13 cellular contexts compared by ENCODE assay signal in genomic region chr10:125707852-125708468, GRCh38. TPM values are rescaled to one million over a fixed set of nuclear protein-coding genes. Genes with fewer than 3 reads are reported as not detected.
DNase-seq lines count a peak whose midpoint lies in the region; ATAC-seq and TF ChIP-seq lines count a peak whose summit lies in the region.
"Had no signal": no experiment of that assay in that cellular context is flagged by ENCODE, and none has a peak within 500 bp of the region (broad histone marks: within the 10 kb centered on the region; RNA-seq: fewer than 3 reads in every experiment).

No MANE protein-coding gene starts in this region.

- no peaks in the 10 kb centered on the region for H3K36me3 ChIP-seq in BE2C
- H3K36me3 ChIP-seq: breast epithelium had no signal

- ATAC-seq in GM18511 (IDR thresholded peaks at IDR 0.05; ENCODE audit: unreplicated experiment) (peak; percentile 84), GM19397 (IDR thresholded peaks at IDR 0.05; ENCODE audit: unreplicated experiment) (no peak)
- ATAC-seq: activated CD4-positive, alpha-beta T cell treated with anti-CD3 and anti-CD28 coated beads for 36 hours; left ventricle myocardium superior had no signal

- intact Hi-C loops in CD14-positive monocyte (cut with micrococcal nuclease): no loop called here

- H3K9me3 ChIP-seq in BE2C: no peaks in the 10 kb centered on the region
- H3K9me3 ChIP-seq: breast epithelium had no signal

- H3K36me3 Mint-ChIP-seq in HFFc6 (ENCODE audit: low read depth) (no peaks in the 10 kb centered on the region), mesothelial cell of epicardium (peaks cover 3% of the 10 kb centered on the region), CD14-positive monocyte (no peaks in the 10 kb centered on the region)

- H3K4me3 ChIP-seq in BE2C (ENCODE audit: low read depth, low read length): no peak overlapping the region
- H3K4me3 ChIP-seq: breast epithelium had no signal

- peaks cover 1% of the 10 kb centered on the region for H3K27me3 Mint-ChIP-seq in HFFc6 (ENCODE audit: insufficient read depth)
- no peaks in the 10 kb centered on the region for H3K27me3 Mint-ChIP-seq in mesothelial cell of epicardium (ENCODE audit: low read depth)
- peaks cover 2 to 6% (median 3%) of the 10 kb centered on the region in 3 donors for H3K27me3 Mint-ChIP-seq in CD14-positive monocyte (ENCODE audit: low read depth in 3 of 3)
- H3K27me3 Mint-ChIP-seq: activated CD4-positive, alpha-beta T cell treated with anti-CD3 and anti-CD28 coated beads for 36 hours had no signal

- H3K4me1 Mint-ChIP-seq in HFFc6 (ENCODE audit: low read depth) (peaks cover 23% of the 10 kb centered on the region), mesothelial cell of epicardium (peaks cover 36% of the 10 kb centered on the region), CD14-positive monocyte (no peaks in the 10 kb centered on the region)
- H3K4me1 Mint-ChIP-seq: activated CD4-positive, alpha-beta T cell treated with anti-CD3 and anti-CD28 coated beads for 36 hours had no signal

- no peaks in the 10 kb centered on the region for H3K27me3 ChIP-seq in BE2C
- H3K27me3 ChIP-seq: breast epithelium had no signal

- TF ChIP-seq CTCF in HFFc6 (IDR thresholded peaks at IDR 0.05) (no peak), mesothelial cell of epicardium (IDR thresholded peaks at IDR 0.05; ENCODE audit: unreplicated experiment) (no peak), CD14-positive monocyte (IDR thresholded peaks at IDR 0.05) (no peak), BE2C (IDR thresholded peaks at IDR 0.05; ENCODE audit: low read depth, low read length) (no peak)

- H3K4me3 Mint-ChIP-seq in HFFc6 (no peak overlapping the region), mesothelial cell of epicardium (no peak overlapping the region), CD14-positive monocyte (no peak overlapping the region)
- H3K4me3 Mint-ChIP-seq: activated CD4-positive, alpha-beta T cell treated with anti-CD3 and anti-CD28 coated beads for 36 hours had no signal

- H3K4me1 ChIP-seq in BE2C: no peaks in the 10 kb centered on the region
- H3K4me1 ChIP-seq: breast epithelium had no signal

- no peak overlapping the region for H3K27ac Mint-ChIP-seq in HFFc6
- H3K27ac Mint-ChIP-seq in mesothelial cell of epicardium: peak overlapping the region; percentile 77
- no peak overlapping the region for H3K27ac Mint-ChIP-seq in CD14-positive monocyte
- H3K27ac Mint-ChIP-seq: activated CD4-positive, alpha-beta T cell treated with anti-CD3 and anti-CD28 coated beads for 36 hours had no signal

- DNase-seq in HFFc6: peak; percentile 60
- peak; percentile 50 for DNase-seq in SW480 (ENCODE audit: low spot score)
- no peak for DNase-seq in mesothelial cell of epicardium (ENCODE audit: low spot score in 2 of 2, unreplicated experiment in 2 of 2)
- no peak for DNase-seq in CD14-positive monocyte (ENCODE audit: low spot score)
- DNase-seq in BE2C: no peak
- DNase-seq in activated CD4-positive, CD25-positive, alpha-beta regulatory T cell (lab: John Stamatoyannopoulos, UW): no peak
- DNase-seq: activated CD4-positive, alpha-beta T cell treated with anti-CD3 and anti-CD28 coated beads for 36 hours; left ventricle myocardium superior; NCI-H748 treated with DMSO at 0.1 percent for 48 hours had no signal

- H3K9me3 Mint-ChIP-seq in HFFc6 (no peaks in the 10 kb centered on the region), mesothelial cell of epicardium (no peaks in the 10 kb centered on the region), CD14-positive monocyte (peaks cover 5 to 20% (median 10%) of the 10 kb centered on the region in 7 donors)

RNA-seq across cellular contexts. Expression of gene EDRF1, which starts 11.5 kb away (rescaled TPM):
- 10 to 100 TPM; 19.0 to 21.9 (median 20.2) TPM for total RNA-seq in HFFc6 (2021; fragmentation: NEBNext Ultra II Directional; extraction: Animal tissue kit (Norgen Biotek cat#: 25700))
- 45.9 to 49.7 TPM (median 48.0 TPM) in 3 replicates for total RNA-seq in mesothelial cell of epicardium
- polyA plus RNA-seq in CD14-positive monocyte: 1 to 10 TPM; 4.6 to 5.3 TPM
- polyA plus RNA-seq in BE2C (2012; ENCODE audit: insufficient read depth, insufficient read length, low read depth): 26.2 TPM

RNA-seq across cellular contexts. Expression of gene TEX36, which starts 25.0 kb away (rescaled TPM):
- total RNA-seq in HFFc6 (2021; fragmentation: NEBNext Ultra II Directional; extraction: Animal tissue kit (Norgen Biotek cat#: 25700)): not detected
- total RNA-seq in mesothelial cell of epicardium: not detected in 3 replicates
- polyA plus RNA-seq in CD14-positive monocyte: not detected
- not detected for polyA plus RNA-seq in BE2C (2012; ENCODE audit: insufficient read depth, insufficient read length, low read depth)
- total RNA-seq: activated CD4-positive, alpha-beta T cell treated with anti-CD3 and anti-CD28 coated beads for 36 hours; breast epithelium; left ventricle myocardium superior; urinary bladder had no signal
- polyA plus RNA-seq: urinary bladder had no signal

Comparison
In these comparisons a context has a peak if more than half of its experiments do, and no peak if none do; other contexts are left out.
1. DNase-seq: peak in HFFc6 (single experiment) and SW480 (single experiment); none in mesothelial cell of epicardium (0 of 2), CD14-positive monocyte (single experiment), BE2C (single experiment) and activated CD4-positive, CD25-positive, alpha-beta regulatory T cell (0 of 4).